Comparison of ENCODE assay signal across 1 cellular context in genomic region chr20:23257848-23258746, GRCh38.
TF ChIP-seq lines count a peak whose summit lies in the region.

No MANE protein-coding gene starts in this region.

TF ChIP-seq in WTC11, 78 proteins besides CTCF, POLR2A, EP300 and RAD21 (continued from another document):
- TF ChIP-seq ZNF281 (CRISPR knock-in tag; IDR thresholded peaks at IDR 0.05) = no peak
- TF ChIP-seq EMX1 (CRISPR knock-in tag; IDR thresholded peaks at IDR 0.05) = no peak
- TF ChIP-seq ELF4 (CRISPR knock-in tag; IDR thresholded peaks at IDR 0.05; ENCODE audit: low read depth) = no peak
- TF ChIP-seq ATF1 (CRISPR knock-in tag; IDR thresholded peaks at IDR 0.05) = no peak
- no peak for TF ChIP-seq NFE2L1 (CRISPR knock-in tag; IDR thresholded peaks at IDR 0.05)
- TF ChIP-seq IRF1 (CRISPR knock-in tag; IDR thresholded peaks at IDR 0.05) = no peak
- TF ChIP-seq ATF2 (CRISPR knock-in tag; IDR thresholded peaks at IDR 0.05; ENCODE audit: borderline replicate concordance, low read depth) = no peak
- no peak for TF ChIP-seq MYBL2 (CRISPR knock-in tag; IDR thresholded peaks at IDR 0.05)
- TF ChIP-seq CDX4 (CRISPR knock-in tag; IDR thresholded peaks at IDR 0.05; ENCODE audit: borderline replicate concordance) = no peak
- no peak for TF ChIP-seq NFATC4 (CRISPR knock-in tag; IDR thresholded peaks at IDR 0.05)
